ENCODE assay signal across 8 cellular contexts in genomic region chr2:200811336-200812121, GRCh38. TPM values are rescaled to one million over a fixed set of nuclear protein-coding genes. Genes with fewer than 3 reads are reported as not detected.
DNase-seq lines count a peak whose midpoint lies in the region; ATAC-seq and TF ChIP-seq lines count a peak whose summit lies in the region.

Gene BZW1 (plus strand): TSS chr2:200811910. CDS start chr2:200813218, 1,308 bp downstream.

- intact Hi-C loops in activated CD4-positive, alpha-beta T cell treated with anti-CD3 and anti-CD28 coated beads for 36 hours (cut with DNase I, micrococcal nuclease) = loop anchor here (1.0 to 5.0 kb wide), 18 partner anchors 46 to 1456 kb away; partner anchors contain the start of genes CLK1 (in 2 of the 2), NIF3L1 (in 2 of the 2), PPIL3 (in 2 of the 2) and CFLAR (in 1 of the 2)

- CTCF ChIA-PET in activated CD4-positive, alpha-beta T cell treated with anti-CD3 and anti-CD28 coated beads for 36 hours (lab: Charles Lee) = no interaction called here

- peaks cover 45% of the 10 kb centered on the region for H3K4me1 Mint-ChIP-seq in activated CD4-positive, alpha-beta T cell treated with anti-CD3 and anti-CD28 coated beads for 36 hours

- H3K4me3 Mint-ChIP-seq in activated CD4-positive, alpha-beta T cell treated with anti-CD3 and anti-CD28 coated beads for 36 hours = peak within 1 kb of the TSS; percentile 87

- no peaks in the 10 kb centered on the region for H3K9me3 Mint-ChIP-seq in activated CD4-positive, alpha-beta T cell treated with anti-CD3 and anti-CD28 coated beads for 36 hours (ENCODE audit: low read depth)

- POLR2A ChIA-PET in activated CD4-positive, alpha-beta T cell treated with anti-CD3 and anti-CD28 coated beads for 36 hours (lab: Charles Lee) = interaction anchor here (0.6 to 1.4 kb wide), 4 partner anchors 46 to 356 kb away, joined by 4 read pairs; no protein-coding TSS in a partner anchor

- H3K27ac Mint-ChIP-seq in activated CD4-positive, alpha-beta T cell treated with anti-CD3 and anti-CD28 coated beads for 36 hours = peak within 1 kb of the TSS; percentile 96

- peak; percentile 69 for ATAC-seq in HG03442 (IDR thresholded peaks at IDR 0.05; ENCODE audit: unreplicated experiment)
- peak; percentile 79 for ATAC-seq in activated CD4-positive, alpha-beta T cell treated with anti-CD3 and anti-CD28 coated beads for 36 hours

- peak within 1 kb of the TSS; percentile 87 for H3K4me3 ChIP-seq in choroid plexus epithelial cell (ENCODE audit: low read depth, low read length)

- peaks cover 40% of the 10 kb centered on the region for H3K36me3 Mint-ChIP-seq in activated CD4-positive, alpha-beta T cell treated with anti-CD3 and anti-CD28 coated beads for 36 hours (ENCODE audit: low read depth)

- H3K27me3 Mint-ChIP-seq in activated CD4-positive, alpha-beta T cell treated with anti-CD3 and anti-CD28 coated beads for 36 hours = no peaks in the 10 kb centered on the region

- DNase-seq in Ammon's horn (ENCODE audit: low spot score) (peak; percentile 98), GM19238 (ENCODE audit: insufficient read length, low spot score) (peak; percentile 91), NCI-H524 (lab: John Stamatoyannopoulos, UW) (peak; percentile 89 to 92), choroid plexus epithelial cell (ENCODE audit: low read depth) (peak; percentile 99), kidney glomerular epithelial cell (lab: John Stamatoyannopoulos, UW) (peak; percentile 86)
- DNase-seq in activated CD4-positive, alpha-beta T cell treated with anti-CD3 and anti-CD28 coated beads for 36 hours = peak; percentile 98
- peak; percentile 88 to 94 for DNase-seq in stimulated activated CD4-positive, alpha-beta T cell treated with anti-CD3 and anti-CD28 coated beads, Interleukin-1b, Interleukin-23, amount 100 ng/mL, for 1 hour (ENCODE audit: low read depth in 2 of 2)

- no peak for TF ChIP-seq CTCF in choroid plexus epithelial cell (conservative IDR thresholded peaks at IDR 0.05; ENCODE audit: low read depth, low read length)

RNA-seq across cellular contexts. Expression of gene BZW1, which starts in this region (rescaled TPM):
- 100 to 1,000 TPM; 413 to 474 TPM for total RNA-seq in activated CD4-positive, alpha-beta T cell treated with anti-CD3 and anti-CD28 coated beads for 36 hours

Comparison
In these comparisons a context has a peak if more than half of its experiments do, and no peak if none do; other contexts are left out.
1. Peak in every context shown above with its lines: DNase-seq, ATAC-seq and H3K4me3 ChIP-seq.